In the genomic region with DNA sequence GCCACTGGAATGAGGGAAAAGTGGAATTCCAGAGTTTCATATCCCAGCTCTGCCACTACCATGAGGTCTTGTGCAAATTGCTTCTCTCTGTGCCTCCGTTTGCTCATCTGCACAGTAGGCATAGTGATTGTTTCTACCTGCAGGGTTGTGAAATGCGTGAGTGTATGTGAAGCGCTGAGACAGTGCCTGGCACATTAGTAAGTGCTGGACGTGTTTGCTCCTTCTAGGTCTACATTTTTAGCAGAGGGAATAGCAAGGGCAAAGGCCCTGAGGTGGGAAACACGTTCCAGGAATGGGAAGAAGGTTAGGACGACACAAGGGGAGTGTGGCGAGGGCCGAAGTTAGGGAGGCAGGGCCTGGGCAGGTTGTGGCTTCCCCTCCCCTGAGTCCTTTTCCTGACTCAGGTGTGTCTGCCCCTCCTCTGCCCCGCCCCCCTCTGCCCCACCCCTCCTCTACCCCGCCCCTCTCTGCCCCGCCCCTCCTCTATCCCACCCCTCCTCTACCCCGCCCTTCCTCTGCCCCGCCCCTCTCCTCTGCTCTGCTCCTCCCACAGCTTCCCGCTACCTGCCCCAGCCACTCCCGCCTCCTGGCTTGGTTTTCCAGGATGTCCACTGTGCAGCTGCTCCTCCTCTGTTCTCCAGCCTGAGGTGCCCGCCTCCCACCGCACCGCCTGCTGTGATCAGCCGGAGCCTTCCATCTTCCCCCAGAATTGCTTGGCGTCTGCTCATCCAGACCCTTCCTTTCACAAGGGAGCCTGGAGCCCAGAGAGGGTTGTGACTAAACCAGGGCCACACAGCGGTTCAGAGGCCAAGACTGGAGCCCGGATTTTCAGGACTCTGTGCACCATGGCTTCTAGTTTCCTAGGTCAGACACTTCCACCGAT, we compare ENCODE assay signal across 10 cellular contexts. TPM values are rescaled to one million over a fixed set of nuclear protein-coding genes. Genes with fewer than 3 reads are reported as not detected.
DNase-seq lines count a peak whose midpoint lies in the region; ATAC-seq and TF ChIP-seq lines count a peak whose summit lies in the region.
"Had no signal": no experiment of that assay in that cellular context is flagged by ENCODE, and none has a peak within 500 bp of the region (broad histone marks: within the 10 kb centered on the region; RNA-seq: fewer than 3 reads in every experiment).

No MANE protein-coding gene starts in this region.

- no peaks in the 10 kb centered on the region for H3K9me2 ChIP-seq in PC-3 (replicated peaks; ENCODE audit: low read length)

- no peaks in the 10 kb centered on the region for H3F3A ChIP-seq in PC-3 (ENCODE audit: low read length, unreplicated experiment)

- H3K36me3 ChIP-seq in right atrium auricular region, result no peaks in the 10 kb centered on the region
- no peaks in the 10 kb centered on the region for H3K36me3 ChIP-seq in PC-3 (ENCODE audit: low read depth, low read length)
- H3K36me3 ChIP-seq in upper lobe of right lung, result no peaks in the 10 kb centered on the region

- peak overlapping the region; percentile 76 for H3K4me2 ChIP-seq in PC-3 (ENCODE audit: low read length)

- CTCF ChIA-PET in PC-3 (lab: Charles Lee), result no interaction called here

- no peaks in the 10 kb centered on the region for H4K20me1 ChIP-seq in PC-3 (ENCODE audit: low read length)

- no peak overlapping the region for H3K9ac ChIP-seq in PC-3 (ENCODE audit: low read length)

- POLR2A ChIA-PET in PC-3 (lab: Charles Lee; ENCODE audit: unreplicated experiment), result no interaction called here

- H3K4me1 ChIP-seq in right atrium auricular region, result no peaks in the 10 kb centered on the region
- H3K4me1 ChIP-seq in PC-3 (ENCODE audit: insufficient read depth, low read length), result peaks cover 11% of the 10 kb centered on the region
- H3K4me1 ChIP-seq in upper lobe of right lung, result no peaks in the 10 kb centered on the region

- no peaks in the 10 kb centered on the region for H3K79me2 ChIP-seq in PC-3 (ENCODE audit: low read length)

- TF ChIP-seq CTCF in right atrium auricular region (IDR thresholded peaks at IDR 0.05), result no peak
- TF ChIP-seq CTCF in PC-3 (conservative IDR thresholded peaks at IDR 0.05; ENCODE audit: low read depth, low read length), result no peak
- TF ChIP-seq CTCF in upper lobe of right lung (IDR thresholded peaks at IDR 0.05), result no peak

- H3K27me3 ChIP-seq in right atrium auricular region (no peaks in the 10 kb centered on the region), PC-3 (ENCODE audit: low read length) (no peaks in the 10 kb centered on the region), upper lobe of right lung (no peaks in the 10 kb centered on the region)

- no TSS peak for BruUV-seq in PC-3 (replicated peaks; lab: Mats Ljungman, UMichigan)

- H2AFZ ChIP-seq in PC-3 (ENCODE audit: low read length), result peak overlapping the region; percentile 89

- H3K27ac ChIP-seq in right atrium auricular region (no peak overlapping the region), PC-3 (ENCODE audit: low read length) (peak overlapping the region; percentile 17; the same call in 1 of the 2 replicates), upper lobe of right lung (no peak overlapping the region)

- no peak for DNase-seq in Right ventricle myocardium superior
- no peak for DNase-seq in right atrium auricular region (ENCODE audit: low spot score)
- peak; percentile 81 for DNase-seq in PC-3
- peak; percentile 96 for DNase-seq in iPS-NIHi7 (ENCODE audit: extremely low spot score)
- DNase-seq in upper lobe of right lung, result peak; percentile 87
- DNase-seq in activated T-cell treated with anti-CD3 and anti-CD28 coated beads, Interleukin-2, amount 50 U/mL, for 1 hour, result no peak
- no peak for DNase-seq in EL
- no peak for DNase-seq in AML-193 (lab: John Stamatoyannopoulos, UW)
- DNase-seq: T-helper 17 cell had no signal

- intact Hi-C loops in Right ventricle myocardium superior (cut with DNase I), result no loop called here
- intact Hi-C loops in PC-3 (cut with micrococcal nuclease), result loop anchor here (1.0 kb wide), 1 partner anchor 30 kb away; no protein-coding TSS in a partner anchor
- intact Hi-C loops in upper lobe of right lung (cut with DNase I), result no loop called here

- no peak overlapping the region for H3K4me3 ChIP-seq in right atrium auricular region
- H3K4me3 ChIP-seq in PC-3 (ENCODE audit: low read length), result peak overlapping the region; percentile 55
- no peak overlapping the region for H3K4me3 ChIP-seq in upper lobe of right lung
- H3K4me3 ChIP-seq: GM12878 had no signal

- ATAC-seq in Right ventricle myocardium superior (ENCODE audit: poor library complexity), result peak; percentile 49
- peak; percentile 98 for ATAC-seq in PC-3
- ATAC-seq in upper lobe of right lung, result peak; percentile 89
- ATAC-seq: GM12878, T-helper 17 cell had no signal

- H3K9me3 ChIP-seq in right atrium auricular region, result no peaks in the 10 kb centered on the region
- no peaks in the 10 kb centered on the region for H3K9me3 ChIP-seq in PC-3 (ENCODE audit: low read length)
- H3K9me3 ChIP-seq in upper lobe of right lung, result no peaks in the 10 kb centered on the region

RNA-seq across cellular contexts. Expression of a gene that starts 31.1 kb away (rescaled TPM):
- total RNA-seq in Right ventricle myocardium superior (14.1 TPM), right atrium auricular region (100 to 1,000 TPM in 1 of 2 donors, 10 to 100 TPM in 1; 20.8 to 104 TPM), PC-3 (2014; rRNA removed) (19.9 and 21.8 TPM in 2 replicates), upper lobe of right lung (167 TPM)

Comparison
In these comparisons a context has a peak if more than half of its experiments do, and no peak if none do; other contexts are left out.
1. DNase-seq: peak in PC-3 (single experiment), iPS-NIHi7 (single experiment) and upper lobe of right lung (single experiment); none in Right ventricle myocardium superior (single experiment), right atrium auricular region (single experiment), activated T-cell treated with anti-CD3 and anti-CD28 coated beads, Interleukin-2, amount 50 U/mL, for 1 hour (single experiment), EL (single experiment) and AML-193 (0 of 2).
2. Peak in every context shown above with its lines, with median percentiles within 50 percentile points of each other: ATAC-seq.